In the genomic region with DNA sequence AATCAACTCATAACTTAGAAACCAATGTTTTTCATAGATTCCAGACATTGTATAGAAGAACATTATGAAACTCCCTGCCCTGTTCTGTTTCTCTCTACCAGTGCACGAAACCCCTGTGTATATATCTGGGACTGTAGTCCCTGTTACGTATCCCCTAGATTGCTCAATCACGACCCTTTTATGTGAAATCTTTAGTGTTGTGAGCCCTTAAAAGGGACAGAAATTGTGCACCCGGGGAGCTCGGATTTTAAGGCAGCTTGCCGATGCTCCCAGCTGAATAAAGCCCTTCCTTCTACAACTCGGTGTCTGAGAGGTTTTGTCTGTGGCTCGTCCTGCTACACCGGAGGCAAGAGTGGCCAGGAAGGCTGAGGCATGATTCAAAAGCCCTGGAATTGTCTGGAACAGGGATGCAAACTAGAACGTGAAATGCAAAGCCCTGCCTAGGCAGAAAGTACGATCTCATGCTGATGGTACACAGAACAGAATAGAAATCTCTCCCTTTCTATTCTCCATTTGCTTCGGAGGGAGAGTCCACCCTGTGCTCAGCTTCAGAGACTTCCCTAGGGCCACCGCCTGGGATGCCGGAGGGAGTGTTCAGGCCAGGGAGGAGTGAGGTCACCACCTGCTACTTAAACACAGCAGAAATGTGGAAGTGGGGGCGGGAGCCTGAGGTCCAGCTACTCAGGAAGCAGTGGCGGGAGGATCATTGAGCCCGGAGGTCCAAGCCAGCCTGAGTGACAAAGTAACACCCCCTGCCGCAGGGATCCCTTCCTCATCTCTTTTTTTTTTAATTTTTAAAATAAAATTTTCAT, we compare ENCODE assay signal across 7 cellular contexts. TPM values are rescaled to one million over a fixed set of nuclear protein-coding genes. Genes with fewer than 3 reads are reported as not detected.
DNase-seq lines count a peak whose midpoint lies in the region; ATAC-seq and TF ChIP-seq lines count a peak whose summit lies in the region.

No MANE protein-coding gene starts in this region.

- H3K9me3 Mint-ChIP-seq in naive thymus-derived CD4-positive, alpha-beta T cell: peaks cover 0 to 54% (median 9%) of the 10 kb centered on the region in 11 donors

- CTCF ChIA-PET in naive thymus-derived CD4-positive, alpha-beta T cell (lab: Charles Lee): no interaction called here
- CTCF ChIA-PET in HEK293T (lab: Yijun Ruan, JAX): no interaction called here

- H3K36me3 Mint-ChIP-seq in naive thymus-derived CD4-positive, alpha-beta T cell: peaks cover 7 to 29% (median 19%) of the 10 kb centered on the region in 5 donors

- H3K4me1 ChIP-seq in naive thymus-derived CD4-positive, alpha-beta T cell (ENCODE audit: control insufficient read depth in 2 of 2, insufficient read depth in 2 of 2, low read length in 2 of 2): no peaks in the 10 kb centered on the region

- peak overlapping the region in 7 of 9 donors; percentile 23 to 93 (median 91) for H3K27ac Mint-ChIP-seq in naive thymus-derived CD4-positive, alpha-beta T cell

- DNase-seq in H7 (peak; percentile 40), SHP77 treated with DMSO at 0.1 percent for 48 hours (lab: John Stamatoyannopoulos, UW) (peak; percentile 57), epithelial cell of proximal tubule (ENCODE audit: low read depth) (no peak), NCI-H510A treated with DMSO at 0.1 percent for 48 hours (lab: John Stamatoyannopoulos, UW) (no peak), HEK293T (ENCODE audit: extremely low spot score) (no peak)
- no peak for DNase-seq in naive thymus-derived CD4-positive, alpha-beta T cell
- DNase-seq in activated effector memory CD4-positive, alpha-beta T cell treated with anti-CD3 and anti-CD28 coated beads, Interleukin-2, amount 50 U/mL, for 16 hours: no peak

- TF ChIP-seq CTCF in epithelial cell of proximal tubule (conservative IDR thresholded peaks at IDR 0.05; ENCODE audit: low read depth, low read length): no peak

- ATAC-seq in naive thymus-derived CD4-positive, alpha-beta T cell: peak; percentile 3

- peaks cover 11 to 37% (median 24%) of the 10 kb centered on the region in 7 donors for H3K4me1 Mint-ChIP-seq in naive thymus-derived CD4-positive, alpha-beta T cell

- peak overlapping the region; percentile 77 for H3K27ac ChIP-seq in naive thymus-derived CD4-positive, alpha-beta T cell (ENCODE audit: low read depth, low read length)

- H3K4me3 Mint-ChIP-seq in naive thymus-derived CD4-positive, alpha-beta T cell: peak overlapping the region; percentile 80 to 94 (median 92)

- H3K27me3 Mint-ChIP-seq in naive thymus-derived CD4-positive, alpha-beta T cell: peaks cover 0 to 11% (median 6%) of the 10 kb centered on the region in 5 donors

- POLR2A ChIA-PET in naive thymus-derived CD4-positive, alpha-beta T cell (lab: Charles Lee): interaction anchor here (0.6 kb wide), 3 partner anchors 71 to 95 kb away, joined by 3 to 4 read pairs (median 3); no protein-coding TSS in a partner anchor
- POLR2A ChIA-PET in HEK293T (lab: Yijun Ruan, JAX): no interaction called here

- intact Hi-C loops in naive thymus-derived CD4-positive, alpha-beta T cell (cut with micrococcal nuclease): loop anchor here (2.0 to 5.0 kb wide), 6 partner anchors 19 to 137 kb away; a partner anchor contains a TSS

- H3K27me3 ChIP-seq in H7 (ENCODE audit: control insufficient read depth, insufficient read depth, low read length): no peaks in the 10 kb centered on the region
- no peaks in the 10 kb centered on the region for H3K27me3 ChIP-seq in naive thymus-derived CD4-positive, alpha-beta T cell (ENCODE audit: control insufficient read depth in 2 of 2, insufficient read depth in 2 of 2, low read length in 2 of 2)

- H3K36me3 ChIP-seq in H7 (replicated peaks; ENCODE audit: control insufficient read depth, insufficient read depth, low read length): peaks cover 5% of the 10 kb centered on the region
- peaks cover 0 to 7% (median 0%) of the 10 kb centered on the region in 3 experiments for H3K36me3 ChIP-seq in naive thymus-derived CD4-positive, alpha-beta T cell (ENCODE audit: control insufficient read depth in 2 of 3, insufficient read depth in 3 of 3, low read length in 3 of 3)

- H3K4me3 ChIP-seq in H7 (ENCODE audit: insufficient read depth, low read depth, low read length) (peak overlapping the region; percentile 20; the same call in 1 of the 2 replicates), epithelial cell of proximal tubule (ENCODE audit: low read depth, low read length) (peak overlapping the region; percentile 90)
- peak overlapping the region; percentile 49 for H3K4me3 ChIP-seq in naive thymus-derived CD4-positive, alpha-beta T cell (ENCODE audit: low read length)

- H3K9me3 ChIP-seq in naive thymus-derived CD4-positive, alpha-beta T cell (ENCODE audit: control insufficient read depth in 2 of 3, low read length in 3 of 3): peaks cover 0 to 5% (median 0%) of the 10 kb centered on the region in 3 experiments

TF ChIP-seq in HEK293T, 16 proteins besides CTCF, POLR2A, EP300 and RAD21:
- TF ChIP-seq BHLHE40 (IDR thresholded peaks at IDR 0.05; ENCODE audit: borderline replicate concordance) (no peak), TARDBP (IDR thresholded peaks at IDR 0.05) (no peak), ELF4 (IDR thresholded peaks at IDR 0.05) (no peak), FOXM1 (IDR thresholded peaks at IDR 0.05; ENCODE audit: borderline replicate concordance) (no peak), FOXK2 (IDR thresholded peaks at IDR 0.05) (no peak), SUZ12 (IDR thresholded peaks at IDR 0.05) (no peak), FOXA1 (IDR thresholded peaks at IDR 0.05) (no peak), ARNT (IDR thresholded peaks at IDR 0.05) (no peak), ZNF384 (IDR thresholded peaks at IDR 0.05) (no peak), CTBP1 (IDR thresholded peaks at IDR 0.05; ENCODE audit: borderline replicate concordance) (no peak), SP1 (IDR thresholded peaks at IDR 0.05) (no peak), L3MBTL2 (conservative IDR thresholded peaks at IDR 0.05) (no peak), NFRKB (IDR thresholded peaks at IDR 0.05) (no peak), HDGF (IDR thresholded peaks at IDR 0.05; ENCODE audit: borderline replicate concordance) (no peak), LEF1 (IDR thresholded peaks at IDR 0.05; ENCODE audit: borderline replicate concordance) (no peak)
- TF ChIP-seq, protein P1, sequence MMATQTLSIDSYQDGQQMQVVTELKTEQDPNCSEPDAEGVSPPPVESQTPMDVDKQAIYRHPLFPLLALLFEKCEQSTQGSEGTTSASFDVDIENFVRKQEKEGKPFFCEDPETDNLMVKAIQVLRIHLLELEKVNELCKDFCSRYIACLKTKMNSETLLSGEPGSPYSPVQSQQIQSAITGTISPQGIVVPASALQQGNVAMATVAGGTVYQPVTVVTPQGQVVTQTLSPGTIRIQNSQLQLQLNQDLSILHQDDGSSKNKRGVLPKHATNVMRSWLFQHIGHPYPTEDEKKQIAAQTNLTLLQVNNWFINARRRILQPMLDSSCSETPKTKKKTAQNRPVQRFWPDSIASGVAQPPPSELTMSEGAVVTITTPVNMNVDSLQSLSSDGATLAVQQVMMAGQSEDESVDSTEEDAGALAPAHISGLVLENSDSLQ (IDR thresholded peaks at IDR 0.05): no peak

RNA-seq across cellular contexts. Expression of a gene that starts 0.8 kb away (rescaled TPM):
- total RNA-seq in H7 (2014; rRNA removed; shearing (Covaris generic)): 4.6 and 5.7 TPM in 2 replicates
- total RNA-seq in epithelial cell of proximal tubule: 5.1 and 6.3 TPM in 2 replicates
- 1 to 10 TPM; 2.1 to 7.2 (median 6.0) TPM for total RNA-seq in naive thymus-derived CD4-positive, alpha-beta T cell
- polyA plus RNA-seq in naive thymus-derived CD4-positive, alpha-beta T cell: 1 to 10 TPM; 1.3 to 2.5 TPM

RNA-seq across cellular contexts. Expression of a gene that starts 26.6 kb away (rescaled TPM):
- 13.1 and 24.0 TPM in 2 replicates for total RNA-seq in H7 (2014; rRNA removed; shearing (Covaris generic))
- total RNA-seq in epithelial cell of proximal tubule: 4.7 and 18.9 TPM in 2 replicates
- 10 to 100 TPM in 3 of 5 experiments, 1 to 10 TPM in 2; 4.5 to 13.4 (median 11.6) TPM for total RNA-seq in naive thymus-derived CD4-positive, alpha-beta T cell
- 1 to 10 TPM; 5.4 to 7.1 TPM for polyA plus RNA-seq in naive thymus-derived CD4-positive, alpha-beta T cell

RNA-seq across cellular contexts. Expression of a gene that starts 38.7 kb away (rescaled TPM):
- 14.8 and 22.2 TPM in 2 replicates for total RNA-seq in H7 (2014; rRNA removed; shearing (Covaris generic))
- 2.5 and 4.2 TPM in 2 replicates for total RNA-seq in epithelial cell of proximal tubule
- total RNA-seq in naive thymus-derived CD4-positive, alpha-beta T cell: 10 to 100 TPM in 3 of 5 experiments, 1 to 10 TPM in 2; 5.0 to 25.7 (median 11.0) TPM
- polyA plus RNA-seq in naive thymus-derived CD4-positive, alpha-beta T cell: 10 to 100 TPM; 14.0 to 27.7 TPM

Comparison
In these comparisons a context has a peak if more than half of its experiments do, and no peak if none do; other contexts are left out.
1. DNase-seq: peak in H7 (single experiment) and SHP77 treated with DMSO at 0.1 percent for 48 hours (single experiment); none in epithelial cell of proximal tubule (single experiment), naive thymus-derived CD4-positive, alpha-beta T cell (0 of 9), NCI-H510A treated with DMSO at 0.1 percent for 48 hours (single experiment), activated effector memory CD4-positive, alpha-beta T cell treated with anti-CD3 and anti-CD28 coated beads, Interleukin-2, amount 50 U/mL, for 16 hours (single experiment) and HEK293T (single experiment).
2. H3K4me3 ChIP-seq: peak in every context shown above with its lines; median percentile 90 in epithelial cell of proximal tubule; 49 in naive thymus-derived CD4-positive, alpha-beta T cell; 20 in H7.